Comparison of ENCODE assay signal across 12 cellular contexts in genomic region chr3:146382386-146382785, GRCh38.
A peak's percentile ranks its signal among the peaks of the same experiment; 100 is the strongest.
DNase-seq lines count a peak whose midpoint lies in the region; ATAC-seq and TF ChIP-seq lines count a peak whose summit lies in the region.
"Had no signal": no experiment of that assay in that cellular context is flagged by ENCODE, and none has a peak within 500 bp of the region (broad histone marks: within the 10 kb centered on the region; RNA-seq: fewer than 3 reads in every experiment).

No MANE protein-coding gene starts in this region.

- H3K27me3 ChIP-seq in SJCRH30: no peaks in the 10 kb centered on the region
- H3K27me3 ChIP-seq in stomach: no peaks in the 10 kb centered on the region

- H3K4me1 ChIP-seq in SJCRH30 (no peaks in the 10 kb centered on the region), stomach (no peaks in the 10 kb centered on the region)

- CTCF ChIA-PET in activated CD8-positive, alpha-beta T cell treated with anti-CD3 and anti-CD28 coated beads for 36 hours (lab: Charles Lee): interaction anchor here (1.9 kb wide), 1 partner anchor 11 kb away, joined by 4 read pairs; no protein-coding TSS in a partner anchor
- CTCF ChIA-PET in activated CD8-positive, alpha-beta T cell treated with anti-CD3 and anti-CD28 coated beads, Interleukin-2, amount 10 ng/mL, durations not matched to agents 7 days and 5 days (lab: Charles Lee): no interaction called here

- no peak for ATAC-seq in activated CD8-positive, alpha-beta T cell treated with anti-CD3 and anti-CD28 coated beads for 36 hours
- ATAC-seq in activated CD8-positive, alpha-beta T cell treated with anti-CD3 and anti-CD28 coated beads, Interleukin-2, amount 10 ng/mL, durations not matched to agents 7 days and 5 days: no peak
- no peak for ATAC-seq in GM19395 (IDR thresholded peaks at IDR 0.05; ENCODE audit: unreplicated experiment)

- H3K9me3 Mint-ChIP-seq in activated CD8-positive, alpha-beta T cell treated with anti-CD3 and anti-CD28 coated beads for 36 hours: no peaks in the 10 kb centered on the region
- no peaks in the 10 kb centered on the region for H3K9me3 Mint-ChIP-seq in activated CD8-positive, alpha-beta T cell treated with anti-CD3 and anti-CD28 coated beads, Interleukin-2, amount 10 ng/mL, durations not matched to agents 7 days and 5 days (ENCODE audit: insufficient read depth)
- H3K9me3 Mint-ChIP-seq in type B pancreatic cell: no peaks in the 10 kb centered on the region
- H3K9me3 Mint-ChIP-seq: neural crest cell had no signal

- no peak for TF ChIP-seq EP300 in stomach (IDR thresholded peaks at IDR 0.05)

- TF ChIP-seq CTCF in activated CD8-positive, alpha-beta T cell treated with anti-CD3 and anti-CD28 coated beads for 36 hours (IDR thresholded peaks at IDR 0.05): no peak
- TF ChIP-seq CTCF in fibroblast of mammary gland (conservative IDR thresholded peaks at IDR 0.05; ENCODE audit: control insufficient read depth, insufficient read depth, low read depth, low read length) (peak; percentile 33), type B pancreatic cell (conservative IDR thresholded peaks at IDR 0.05) (peak; percentile 31), stomach (IDR thresholded peaks at IDR 0.05) (no peak)

- no peaks in the 10 kb centered on the region for H3K9me3 ChIP-seq in SJCRH30 (replicated peaks)
- no peaks in the 10 kb centered on the region for H3K9me3 ChIP-seq in stomach

- peak; percentile 1 for DNase-seq in activated CD8-positive, alpha-beta T cell treated with anti-CD3 and anti-CD28 coated beads for 36 hours
- DNase-seq in activated CD8-positive, alpha-beta T cell treated with anti-CD3 and anti-CD28 coated beads, Interleukin-2, amount 10 ng/mL, durations not matched to agents 7 days and 5 days: no peak
- DNase-seq in SJCRH30: peak; percentile 5 to 6
- DNase-seq in fibroblast of mammary gland (ENCODE audit: low read depth): peak; percentile 43
- DNase-seq in type B pancreatic cell (ENCODE audit: extremely low spot score, unreplicated experiment): no peak
- DNase-seq in stimulated activated CD4-positive, alpha-beta T cell treated with anti-CD3 and anti-CD28 coated beads, Interleukin-2, amount 100 ng/mL, for 48 hours: no peak
- DNase-seq in stomach: no peak
- DNase-seq: amygdala, NCI-H187 had no signal

- WGBS in stomach, 5 donors: 89 to 100% (median 97%) methylated on average over 1 of the region's 1 CpG

- H3K4me3 Mint-ChIP-seq in activated CD8-positive, alpha-beta T cell treated with anti-CD3 and anti-CD28 coated beads for 36 hours: no peak overlapping the region
- no peak overlapping the region for H3K4me3 Mint-ChIP-seq in activated CD8-positive, alpha-beta T cell treated with anti-CD3 and anti-CD28 coated beads, Interleukin-2, amount 10 ng/mL, durations not matched to agents 7 days and 5 days
- H3K4me3 Mint-ChIP-seq in type B pancreatic cell: no peak overlapping the region
- H3K4me3 Mint-ChIP-seq: neural crest cell had no signal

- TF ChIP-seq POLR2A in stomach (IDR thresholded peaks at IDR 0.05): no peak

- H3K4me3 ChIP-seq in SJCRH30 (no peak overlapping the region), fibroblast of mammary gland (ENCODE audit: control insufficient read depth, low read depth, low read length) (no peak overlapping the region), stomach (no peak overlapping the region)
- H3K4me3 ChIP-seq: SK-N-MC had no signal

- H3K27ac Mint-ChIP-seq in activated CD8-positive, alpha-beta T cell treated with anti-CD3 and anti-CD28 coated beads for 36 hours: no peak overlapping the region
- no peak overlapping the region for H3K27ac Mint-ChIP-seq in activated CD8-positive, alpha-beta T cell treated with anti-CD3 and anti-CD28 coated beads, Interleukin-2, amount 10 ng/mL, durations not matched to agents 7 days and 5 days
- H3K27ac Mint-ChIP-seq in type B pancreatic cell: no peak overlapping the region

- POLR2A ChIA-PET in activated CD8-positive, alpha-beta T cell treated with anti-CD3 and anti-CD28 coated beads for 36 hours (lab: Charles Lee): no interaction called here
- POLR2A ChIA-PET in activated CD8-positive, alpha-beta T cell treated with anti-CD3 and anti-CD28 coated beads, Interleukin-2, amount 10 ng/mL, durations not matched to agents 7 days and 5 days (lab: Charles Lee): no interaction called here

- H3K4me1 Mint-ChIP-seq in activated CD8-positive, alpha-beta T cell treated with anti-CD3 and anti-CD28 coated beads for 36 hours (ENCODE audit: low read depth): no peaks in the 10 kb centered on the region
- no peaks in the 10 kb centered on the region for H3K4me1 Mint-ChIP-seq in activated CD8-positive, alpha-beta T cell treated with anti-CD3 and anti-CD28 coated beads, Interleukin-2, amount 10 ng/mL, durations not matched to agents 7 days and 5 days (ENCODE audit: low read depth)
- no peaks in the 10 kb centered on the region for H3K4me1 Mint-ChIP-seq in type B pancreatic cell (ENCODE audit: unreplicated experiment)
- H3K4me1 Mint-ChIP-seq: neural crest cell had no signal

- H3K36me3 ChIP-seq in SJCRH30: no peaks in the 10 kb centered on the region
- no peaks in the 10 kb centered on the region for H3K36me3 ChIP-seq in stomach

- no peaks in the 10 kb centered on the region for H3K36me3 Mint-ChIP-seq in activated CD8-positive, alpha-beta T cell treated with anti-CD3 and anti-CD28 coated beads for 36 hours (ENCODE audit: low read depth)
- H3K36me3 Mint-ChIP-seq in activated CD8-positive, alpha-beta T cell treated with anti-CD3 and anti-CD28 coated beads, Interleukin-2, amount 10 ng/mL, durations not matched to agents 7 days and 5 days (ENCODE audit: low read depth): no peaks in the 10 kb centered on the region
- H3K36me3 Mint-ChIP-seq in type B pancreatic cell: no peaks in the 10 kb centered on the region

- no peak overlapping the region for H3K27ac ChIP-seq in SJCRH30
- no peak overlapping the region for H3K27ac ChIP-seq in stomach
- H3K27ac ChIP-seq: SK-N-MC had no signal

- peaks cover 4% of the 10 kb centered on the region for H3K27me3 Mint-ChIP-seq in activated CD8-positive, alpha-beta T cell treated with anti-CD3 and anti-CD28 coated beads for 36 hours
- peaks cover 3% of the 10 kb centered on the region for H3K27me3 Mint-ChIP-seq in activated CD8-positive, alpha-beta T cell treated with anti-CD3 and anti-CD28 coated beads, Interleukin-2, amount 10 ng/mL, durations not matched to agents 7 days and 5 days (ENCODE audit: low read depth)
- no peaks in the 10 kb centered on the region for H3K27me3 Mint-ChIP-seq in type B pancreatic cell

- intact Hi-C loops in activated CD8-positive, alpha-beta T cell treated with anti-CD3 and anti-CD28 coated beads for 36 hours (cut with micrococcal nuclease): no loop called here
- intact Hi-C loops in stomach (cut with DNase I; ENCODE audit: low total_unique reads): no loop called here

Comparison
In these comparisons a context has a peak if more than half of its experiments do, and no peak if none do; other contexts are left out.
1. DNase-seq: peak in activated CD8-positive, alpha-beta T cell treated with anti-CD3 and anti-CD28 coated beads for 36 hours (single experiment), SJCRH30 (2 of 2) and fibroblast of mammary gland (single experiment); none in activated CD8-positive, alpha-beta T cell treated with anti-CD3 and anti-CD28 coated beads, Interleukin-2, amount 10 ng/mL, durations not matched to agents 7 days and 5 days (single experiment), type B pancreatic cell (single experiment), stimulated activated CD4-positive, alpha-beta T cell treated with anti-CD3 and anti-CD28 coated beads, Interleukin-2, amount 100 ng/mL, for 48 hours (0 of 2) and stomach (single experiment).
2. CTCF ChIP-seq: peak in fibroblast of mammary gland (single experiment) and type B pancreatic cell (single experiment); none in activated CD8-positive, alpha-beta T cell treated with anti-CD3 and anti-CD28 coated beads for 36 hours (single experiment) and stomach (0 of 7).